Comparison of ENCODE assay signal across 17 cellular contexts in the genomic region with DNA sequence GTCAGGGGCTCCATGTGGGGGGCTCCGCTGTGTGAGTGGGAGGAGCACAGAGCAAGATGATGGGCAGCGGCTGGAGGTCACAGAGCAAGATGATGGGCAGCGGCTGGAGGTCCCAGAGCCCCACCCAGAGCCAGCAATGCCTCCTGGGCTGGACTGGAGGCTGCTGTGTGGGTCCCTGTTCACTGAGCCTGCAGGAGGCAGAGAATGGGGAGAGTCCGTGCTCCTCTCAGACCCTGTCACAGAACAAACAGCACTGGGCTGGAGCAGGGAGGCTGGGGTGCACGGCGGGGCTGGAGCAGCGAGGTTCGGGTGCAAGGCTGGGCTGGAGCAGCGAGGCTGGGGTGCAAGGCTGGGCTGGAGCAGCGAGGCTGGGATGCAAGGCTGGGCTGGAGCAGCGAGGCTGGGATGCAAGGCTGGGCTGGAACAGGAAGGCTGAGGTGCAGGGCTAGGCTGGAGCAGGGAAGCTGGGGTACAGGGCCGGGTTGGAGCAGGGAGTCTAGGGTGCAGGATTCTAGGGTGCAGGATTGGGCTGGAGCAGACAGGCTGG.
A peak's percentile ranks its signal among the peaks of the same experiment; 100 is the strongest.
DNase-seq lines count a peak whose midpoint lies in the region; ATAC-seq and TF ChIP-seq lines count a peak whose summit lies in the region.
"Had no signal": no experiment of that assay in that cellular context is flagged by ENCODE, and none has a peak within 500 bp of the region (broad histone marks: within the 10 kb centered on the region; RNA-seq: fewer than 3 reads in every experiment).

No MANE protein-coding gene starts in this region.

- H3F3A ChIP-seq in neural progenitor cell (ENCODE audit: low read depth) = peaks cover 40% of the 10 kb centered on the region

- H2BK15ac ChIP-seq in H9 (ENCODE audit: low read depth, low read length) = no peak overlapping the region

- H3K4me1 ChIP-seq in H9 (ENCODE audit: insufficient read depth, low read length) (peaks cover 3% of the 10 kb centered on the region; the same call in 1 of the 2 replicates), HEK293 (ENCODE audit: control insufficient read depth, insufficient read depth, low read length) (no peaks in the 10 kb centered on the region), neural progenitor cell (peaks cover 51% of the 10 kb centered on the region)
- H3K4me1 ChIP-seq: A549, HAP-1 had no signal

- H3K27ac ChIP-seq in H9 (ENCODE audit: insufficient read length, low read depth, low read length) = no peak overlapping the region
- no peak overlapping the region for H3K27ac ChIP-seq in HEK293 (ENCODE audit: extremely low read depth, low read depth, low read length)
- H3K27ac ChIP-seq in neural progenitor cell = no peak overlapping the region
- H3K27ac ChIP-seq: A549 had no signal

- H3K9me3 Mint-ChIP-seq in H9 (no peaks in the 10 kb centered on the region), neural progenitor cell (no peaks in the 10 kb centered on the region)
- H3K9me3 Mint-ChIP-seq in stimulated activated effector memory CD8-positive, alpha-beta T cell treated with anti-CD3 and anti-CD28 coated beads, Interleukin-12 subunit alpha, Interleukin-12 subunit beta, amount 100 ng/mL, for 72 hours = no peaks in the 10 kb centered on the region
- H3K9me3 Mint-ChIP-seq: CD14-positive monocyte; CD8-positive, alpha-beta T cell had no signal

- CTCF ChIA-PET in HEK293 (lab: Yijun Ruan, JAX) = interaction anchor here (0.5 kb wide), 1 partner anchor 14 kb away, joined by 3 read pairs; no protein-coding TSS in a partner anchor

- peak overlapping the region; percentile 15 for H3K18ac ChIP-seq in H9 (ENCODE audit: insufficient read length, low read depth, low read length)

- no peaks in the 10 kb centered on the region for H3K27me3 ChIP-seq in H9 (ENCODE audit: insufficient read depth, low read length)
- no peaks in the 10 kb centered on the region for H3K27me3 ChIP-seq in neural progenitor cell

- no peak overlapping the region for H2BK120ac ChIP-seq in H9 (ENCODE audit: low read depth, low read length, poor library complexity, severe bottlenecking)

- no peak overlapping the region for H2AK5ac ChIP-seq in H9 (ENCODE audit: insufficient read length, low read length)

- peaks cover 8 to 17% of the 10 kb centered on the region in 2 experiments for H3K4me1 Mint-ChIP-seq in H9
- peaks cover 29% of the 10 kb centered on the region for H3K4me1 Mint-ChIP-seq in neural progenitor cell
- peaks cover 18% of the 10 kb centered on the region for H3K4me1 Mint-ChIP-seq in stimulated activated effector memory CD8-positive, alpha-beta T cell treated with anti-CD3 and anti-CD28 coated beads, Interleukin-12 subunit alpha, Interleukin-12 subunit beta, amount 100 ng/mL, for 72 hours

- no peaks in the 10 kb centered on the region for H3K36me3 Mint-ChIP-seq in H9 (ENCODE audit: insufficient read depth in 1 of 3, low read depth in 3 of 3)
- H3K36me3 Mint-ChIP-seq in neural progenitor cell = no peaks in the 10 kb centered on the region
- peaks cover 10% of the 10 kb centered on the region for H3K36me3 Mint-ChIP-seq in stimulated activated effector memory CD8-positive, alpha-beta T cell treated with anti-CD3 and anti-CD28 coated beads, Interleukin-12 subunit alpha, Interleukin-12 subunit beta, amount 100 ng/mL, for 72 hours

- H3K4me3 Mint-ChIP-seq in H9 (no peak overlapping the region; a peak in 1 of 5 replicates), neural progenitor cell (peak overlapping the region; percentile 52)
- no peak overlapping the region for H3K4me3 Mint-ChIP-seq in stimulated activated effector memory CD8-positive, alpha-beta T cell treated with anti-CD3 and anti-CD28 coated beads, Interleukin-12 subunit alpha, Interleukin-12 subunit beta, amount 100 ng/mL, for 72 hours
- H3K4me3 Mint-ChIP-seq: CD14-positive monocyte; CD8-positive, alpha-beta T cell; HFFc6 had no signal

- H3K79me2 ChIP-seq in H9 (ENCODE audit: insufficient read depth, low read length) (no peaks in the 10 kb centered on the region), neural progenitor cell (ENCODE audit: low read depth) (no peaks in the 10 kb centered on the region)

- POLR2A ChIA-PET in HEK293 (lab: Yijun Ruan, JAX) = interaction anchor here (1.2 kb wide), 1 partner anchor 40 kb away, joined by 3 read pairs; no protein-coding TSS in a partner anchor

- DNase-seq in H9 (no peak), neural progenitor cell (ENCODE audit: low spot score) (no peak), SIG-M5 (lab: John Stamatoyannopoulos, UW) (no peak), NCI-H226 (no peak)
- DNase-seq in stimulated activated effector memory CD8-positive, alpha-beta T cell treated with anti-CD3 and anti-CD28 coated beads, Interleukin-12 subunit alpha, Interleukin-12 subunit beta, amount 100 ng/mL, for 72 hours (ENCODE audit: low spot score in 2 of 2) = no peak
- DNase-seq: CD8-positive, alpha-beta T cell; DND-41; GDM1; GOT3; HFFc6; IMR-90 had no signal

- no peak overlapping the region for H3K56ac ChIP-seq in H9 (ENCODE audit: insufficient read length, low read depth, low read length)

- H3K9me3 ChIP-seq in H9 (ENCODE audit: control insufficient read depth, low read depth, low read length) (no peaks in the 10 kb centered on the region), HEK293 (ENCODE audit: control insufficient read depth, insufficient read depth, low read depth, low read length) (no peaks in the 10 kb centered on the region), neural progenitor cell (ENCODE audit: low read depth) (no peaks in the 10 kb centered on the region)
- H3K9me3 ChIP-seq: A549, HAP-1 had no signal

- no peak overlapping the region for H4K91ac ChIP-seq in H9 (ENCODE audit: insufficient read length, low read depth, low read length)

- H3K4me2 ChIP-seq in H9 (ENCODE audit: insufficient read depth, insufficient read length, low read length) = no peak overlapping the region
- peak overlapping the region; percentile 71 for H3K4me2 ChIP-seq in neural progenitor cell
- H3K4me2 ChIP-seq: A549 had no signal

- H3K36me3 ChIP-seq in HEK293 (ENCODE audit: control insufficient read depth in 2 of 2, insufficient read depth in 1 of 2, low read length in 2 of 2) (no peaks in the 10 kb centered on the region), neural progenitor cell (no peaks in the 10 kb centered on the region)

- H3K14ac ChIP-seq in H9 (ENCODE audit: insufficient read depth, low read length) = peak overlapping the region; percentile 35; the same call in 1 of the 2 replicates

- H3K9ac ChIP-seq in H9 (ENCODE audit: extremely low read depth, insufficient read length, low read length) (no peak overlapping the region), neural progenitor cell (no peak overlapping the region)

- no peak overlapping the region for H4K5ac ChIP-seq in H9 (ENCODE audit: insufficient read length, low read depth, low read length)

- no peaks in the 10 kb centered on the region for H3K23me2 ChIP-seq in H9 (ENCODE audit: insufficient read length, low read depth, low read length, poor library complexity, severe bottlenecking)

- peaks cover 10% of the 10 kb centered on the region for H3K27me3 Mint-ChIP-seq in H9 (ENCODE audit: low read depth)
- peaks cover 21% of the 10 kb centered on the region for H3K27me3 Mint-ChIP-seq in neural progenitor cell (ENCODE audit: insufficient read depth, low read depth)

- no peak overlapping the region for H3K23ac ChIP-seq in H9 (ENCODE audit: insufficient read length, low read depth, low read length)

- peak overlapping the region in 1 of 3 experiments; percentile 28; a peak in 2 of 7 replicates for H3K27ac Mint-ChIP-seq in H9
- H3K27ac Mint-ChIP-seq in neural progenitor cell = no peak overlapping the region
- peak overlapping the region; percentile 79 for H3K27ac Mint-ChIP-seq in stimulated activated effector memory CD8-positive, alpha-beta T cell treated with anti-CD3 and anti-CD28 coated beads, Interleukin-12 subunit alpha, Interleukin-12 subunit beta, amount 100 ng/mL, for 72 hours
- H3K27ac Mint-ChIP-seq: CD14-positive monocyte; CD8-positive, alpha-beta T cell; HFFc6 had no signal

- no peak overlapping the region for H2AFZ ChIP-seq in H9 (ENCODE audit: low read length)
- no peak overlapping the region for H2AFZ ChIP-seq in neural progenitor cell (replicated peaks)

- H2BK5ac ChIP-seq in H9 (ENCODE audit: insufficient read length, low read length) = no peak overlapping the region

- no peak overlapping the region for H4K8ac ChIP-seq in H9 (replicated peaks; ENCODE audit: insufficient read length, low read depth, low read length)

- WGBS in H9 (ENCODE audit: extremely low coverage, insufficient read length, low lambda C conversion rate) = no CpG with 5 or more reads among the region's 12 CpGs

- no peaks in the 10 kb centered on the region for H3K79me1 ChIP-seq in H9 (ENCODE audit: insufficient read depth, low read depth, low read length, poor library complexity, severe bottlenecking)

- TF ChIP-seq CTCF in H9 (conservative IDR thresholded peaks at IDR 0.05) (no peak), HEK293 (tag by site-specific recombination; IDR thresholded peaks at IDR 0.05) (no peak), neural progenitor cell (IDR thresholded peaks at IDR 0.05) (no peak)

- no peak overlapping the region for H3K4ac ChIP-seq in H9 (ENCODE audit: low read depth, low read length)

- no peak overlapping the region for H2BK20ac ChIP-seq in H9 (ENCODE audit: low read depth, low read length, poor library complexity, severe bottlenecking)

- no peak overlapping the region for H3T11ph ChIP-seq in H9 (ENCODE audit: low read length)

- no peak overlapping the region for H2BK12ac ChIP-seq in H9 (ENCODE audit: insufficient read length, low read depth, low read length)

- ATAC-seq in stimulated activated effector memory CD8-positive, alpha-beta T cell treated with anti-CD3 and anti-CD28 coated beads, Interleukin-12 subunit alpha, Interleukin-12 subunit beta, amount 100 ng/mL, for 72 hours = no peak
- ATAC-seq in HG02938 (IDR thresholded peaks at IDR 0.05; ENCODE audit: unreplicated experiment) (no peak), HG03520 (IDR thresholded peaks at IDR 0.05; ENCODE audit: unreplicated experiment) (no peak)
- ATAC-seq: A549; CD8-positive, alpha-beta T cell had no signal

- H4K20me1 ChIP-seq in H9 (ENCODE audit: control insufficient read depth, insufficient read depth, insufficient read length) (no peaks in the 10 kb centered on the region), neural progenitor cell (ENCODE audit: low read depth) (peaks cover 19% of the 10 kb centered on the region)

- H3K4me3 ChIP-seq in HEK293 (ENCODE audit: low read depth, low read length) (no peak overlapping the region), neural progenitor cell (no peak overlapping the region)
- H3K4me3 ChIP-seq: A549, HAP-1 had no signal

TF ChIP-seq in HEK293, 187 proteins besides CTCF, POLR2A, EP300 and RAD21 (continues in another document):
- TF ChIP-seq GLIS1 (tag by site-specific recombination; IDR thresholded peaks at IDR 0.05) (peak; percentile 86), FEZF1 (tag by site-specific recombination; IDR thresholded peaks at IDR 0.05) (no peak), ZNF624 (tag by site-specific recombination; IDR thresholded peaks at IDR 0.05) (no peak)
